ENCODE assay signal across 8 cellular contexts in the genomic region with DNA sequence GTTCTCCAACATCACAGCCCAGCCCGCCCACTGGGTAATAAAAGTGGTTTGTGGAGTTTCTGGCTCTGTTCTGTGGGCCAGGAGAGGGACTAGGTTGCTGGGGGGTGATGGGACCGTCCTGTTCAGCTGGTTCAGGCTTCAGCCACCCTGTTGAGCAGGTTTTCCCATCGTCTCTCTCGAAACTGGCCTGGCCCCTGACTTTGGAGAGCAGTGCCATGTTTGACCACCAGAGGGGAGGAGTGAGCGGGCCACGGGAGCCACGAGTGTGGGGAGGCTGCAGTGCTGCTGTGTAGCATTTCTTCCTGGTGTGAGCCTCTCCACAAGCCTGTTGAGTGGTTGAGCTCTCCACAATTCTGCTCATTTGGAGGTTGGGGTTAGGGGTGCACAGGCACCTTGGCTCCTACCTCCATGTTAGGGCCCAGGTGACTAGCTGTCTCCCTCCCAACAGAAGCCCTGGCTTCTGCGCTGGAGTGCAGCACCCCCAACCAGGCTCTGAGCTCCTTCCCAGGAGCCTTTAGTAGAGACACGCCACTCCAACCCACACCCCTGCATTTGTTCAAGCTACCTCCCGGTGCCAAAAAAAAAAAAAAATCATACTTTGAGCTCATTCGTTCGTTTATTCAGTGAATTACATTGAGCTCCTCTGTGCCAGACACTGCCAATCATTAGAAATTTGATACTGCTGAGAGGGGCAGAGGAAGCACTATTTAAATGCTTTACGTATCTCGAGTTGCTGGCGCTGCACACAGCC. TPM values are rescaled to one million over a fixed set of nuclear protein-coding genes. Genes with fewer than 3 reads are reported as not detected.
DNase-seq lines count a peak whose midpoint lies in the region; ATAC-seq and TF ChIP-seq lines count a peak whose summit lies in the region.

No MANE protein-coding gene starts in this region.

- peaks cover 0 to 13% (median 6%) of the 10 kb centered on the region in 4 donors for H3K4me1 Mint-ChIP-seq in CD4-positive, CD25-positive, alpha-beta regulatory T cell

- intact Hi-C loops in left ventricle myocardium superior (cut with micrococcal nuclease), result no loop called here
- intact Hi-C loops in sigmoid colon (cut with DNase I), result loop anchor here (1.0 kb wide), 1 partner anchor 37 kb away; the partner anchor contains the start of gene VPS18

- TF ChIP-seq CTCF in sigmoid colon (IDR thresholded peaks at IDR 0.05), result peak; percentile 85 to 98 (median 96)

- peak overlapping the region in 1 of 3 donors; percentile 17 for H3K27ac Mint-ChIP-seq in CD4-positive, CD25-positive, alpha-beta regulatory T cell

- WGBS in sigmoid colon, 2 donors, result 21 to 32% methylated on average over 15 of the region's 15 CpGs

- H3K9me3 Mint-ChIP-seq in CD4-positive, CD25-positive, alpha-beta regulatory T cell, result no peaks in the 10 kb centered on the region

- H3K4me3 ChIP-seq in CD4-positive, CD25-positive, alpha-beta regulatory T cell (ENCODE audit: low read depth, low read length), result no peak overlapping the region
- no peak overlapping the region for H3K4me3 ChIP-seq in sigmoid colon

- H3K4me1 ChIP-seq in CD4-positive, CD25-positive, alpha-beta regulatory T cell (ENCODE audit: control insufficient read depth, insufficient read depth, low read length, poor library complexity, severe bottlenecking), result no peaks in the 10 kb centered on the region
- peaks cover 0 to 8% (median 3%) of the 10 kb centered on the region in 4 donors for H3K4me1 ChIP-seq in sigmoid colon

- H3K36me3 Mint-ChIP-seq in CD4-positive, CD25-positive, alpha-beta regulatory T cell, result peaks cover 3% of the 10 kb centered on the region

- H3K27ac ChIP-seq in CD4-positive, CD25-positive, alpha-beta regulatory T cell (ENCODE audit: insufficient read depth, low read length, poor library complexity, severe bottlenecking), result no peak overlapping the region
- H3K27ac ChIP-seq in sigmoid colon, result no peak overlapping the region

- H3K27me3 ChIP-seq in CD4-positive, CD25-positive, alpha-beta regulatory T cell (ENCODE audit: control insufficient read depth, insufficient read depth, low read length), result no peaks in the 10 kb centered on the region
- peaks cover 0 to 24% (median 10%) of the 10 kb centered on the region in 3 donors for H3K27me3 ChIP-seq in sigmoid colon

- ATAC-seq in CD4-positive, CD25-positive, alpha-beta regulatory T cell (ENCODE audit: low read depth in 2 of 2), result peak; percentile 88 to 89
- peak; percentile 78 for ATAC-seq in GM21529 (IDR thresholded peaks at IDR 0.05; ENCODE audit: unreplicated experiment)
- ATAC-seq in left ventricle myocardium superior, result peak; percentile 89

- H3K9me3 ChIP-seq in CD4-positive, CD25-positive, alpha-beta regulatory T cell (ENCODE audit: control insufficient read depth in 2 of 2, low read length in 2 of 2), result no peaks in the 10 kb centered on the region
- no peaks in the 10 kb centered on the region for H3K9me3 ChIP-seq in sigmoid colon

- H3K36me3 ChIP-seq in CD4-positive, CD25-positive, alpha-beta regulatory T cell (ENCODE audit: control insufficient read depth, insufficient read depth, low read length), result no peaks in the 10 kb centered on the region
- no peaks in the 10 kb centered on the region for H3K36me3 ChIP-seq in sigmoid colon

- H3K4me3 Mint-ChIP-seq in CD4-positive, CD25-positive, alpha-beta regulatory T cell, result no peak overlapping the region

- peaks cover 10% of the 10 kb centered on the region for H3K27me3 Mint-ChIP-seq in CD4-positive, CD25-positive, alpha-beta regulatory T cell

- no peak for TF ChIP-seq POLR2A in sigmoid colon (IDR thresholded peaks at IDR 0.05)

- peak; percentile 59 to 74 (median 74) for DNase-seq in CD4-positive, CD25-positive, alpha-beta regulatory T cell
- peak; percentile 47 for DNase-seq in NCI-H1048 (lab: John Stamatoyannopoulos, UW)
- peak; percentile 50 to 77 (median 65) for DNase-seq in T-helper 2 cell
- peak in 50 of 58 donors; percentile 7 to 72 (median 38) for DNase-seq in anterior cingulate cortex (lab: John Stamatoyannopoulos, UW)
- DNase-seq in left ventricle myocardium superior, result peak; percentile 77
- DNase-seq in sigmoid colon, result peak; percentile 85
- no peak for DNase-seq in NCI-H187 treated with DMSO at 0.1 percent for 48 hours (lab: John Stamatoyannopoulos, UW)

- TF ChIP-seq EP300 in sigmoid colon (IDR thresholded peaks at IDR 0.05), result no peak

RNA-seq across cellular contexts. Expression of gene SPINT1, which starts 13.9 kb away (rescaled TPM):
- 2.1 TPM for total RNA-seq in CD4-positive, CD25-positive, alpha-beta regulatory T cell
- 1 to 10 TPM in 3 of 4 donors, under 1 TPM in 1; 0.63 to 1.9 (median 1.8) TPM for polyA plus RNA-seq in CD4-positive, CD25-positive, alpha-beta regulatory T cell
- total RNA-seq in left ventricle myocardium superior, result 1.0 TPM
- 1 to 10 TPM; 1.1 to 3.8 (median 1.9) TPM for total RNA-seq in sigmoid colon
- polyA plus RNA-seq in sigmoid colon, result 100 to 1,000 TPM in 1 of 3 donors, 10 to 100 TPM in 2; 52.5 to 146 (median 56.5) TPM

RNA-seq across cellular contexts. Expression of gene RHOV, which starts 16.3 kb away (rescaled TPM):
- not detected for total RNA-seq in CD4-positive, CD25-positive, alpha-beta regulatory T cell
- polyA plus RNA-seq in CD4-positive, CD25-positive, alpha-beta regulatory T cell, result under 1 TPM in 1 of 4 donors, not detected in 3; 0.09 TPM
- total RNA-seq in left ventricle myocardium superior (not detected), sigmoid colon (not detected)
- 1 to 10 TPM; 4.8 to 8.1 (median 5.2) TPM for polyA plus RNA-seq in sigmoid colon

RNA-seq across cellular contexts. Expression of gene PPP1R14D, which starts 29.3 kb away (rescaled TPM):
- not detected for total RNA-seq in CD4-positive, CD25-positive, alpha-beta regulatory T cell
- not detected for polyA plus RNA-seq in CD4-positive, CD25-positive, alpha-beta regulatory T cell
- total RNA-seq in left ventricle myocardium superior (not detected), sigmoid colon (not detected)
- polyA plus RNA-seq in sigmoid colon, result 100 to 1,000 TPM; 211 to 395 (median 212) TPM

RNA-seq across cellular contexts. Expression of gene VPS18, which starts 36.5 kb away (rescaled TPM):
- total RNA-seq in CD4-positive, CD25-positive, alpha-beta regulatory T cell, result 26.4 TPM
- 10 to 100 TPM; 19.5 to 26.5 (median 22.4) TPM for polyA plus RNA-seq in CD4-positive, CD25-positive, alpha-beta regulatory T cell
- total RNA-seq in left ventricle myocardium superior, result 22.7 TPM
- total RNA-seq in sigmoid colon, result 10 to 100 TPM; 17.4 to 19.6 (median 19.0) TPM
- polyA plus RNA-seq in sigmoid colon, result 10 to 100 TPM in 1 of 3 donors, 1 to 10 TPM in 2; 4.8 to 15.1 (median 6.7) TPM

RNA-seq across cellular contexts. Expression of gene DNAJC17, which starts 50.5 kb away (rescaled TPM):
- 32.6 TPM for total RNA-seq in CD4-positive, CD25-positive, alpha-beta regulatory T cell
- polyA plus RNA-seq in CD4-positive, CD25-positive, alpha-beta regulatory T cell, result 10 to 100 TPM; 23.7 to 32.7 (median 29.4) TPM
- total RNA-seq in left ventricle myocardium superior (16.2 TPM), sigmoid colon (10 to 100 TPM in 2 of 4 donors, 1 to 10 TPM in 2; 9.1 to 25.8 (median 12.8) TPM)
- 10 to 100 TPM; 46.5 to 56.4 (median 46.8) TPM for polyA plus RNA-seq in sigmoid colon
